1 cellular context compared by ENCODE assay signal in the genomic region with DNA sequence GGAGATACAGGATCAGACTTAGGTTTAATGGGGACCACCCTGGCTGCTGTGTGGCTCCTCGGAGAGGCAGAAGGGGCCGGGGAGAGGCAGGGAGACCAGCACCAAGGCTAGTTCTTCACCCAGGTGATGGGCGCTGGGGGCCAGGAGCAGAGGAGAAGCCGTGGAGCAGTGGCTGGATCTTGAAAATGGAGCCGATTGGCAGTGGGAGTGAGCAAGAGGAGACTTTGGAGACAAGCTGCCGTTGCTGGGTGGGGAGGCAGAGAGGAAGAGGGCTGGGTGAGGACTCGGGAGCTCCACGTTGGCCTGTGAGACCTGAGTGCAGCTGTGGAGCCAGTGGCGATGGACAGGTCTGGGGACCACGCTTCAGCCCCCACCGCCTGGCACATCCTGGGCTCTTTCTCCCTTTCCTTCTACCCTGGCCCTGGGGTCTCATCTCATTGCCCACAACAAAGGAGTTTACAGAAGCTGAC.
TF ChIP-seq lines count a peak whose summit lies in the region.

No MANE protein-coding gene starts in this region.

TF ChIP-seq in HepG2, 621 proteins besides CTCF, POLR2A, EP300 and RAD21:
- TF ChIP-seq, protein P1, sequence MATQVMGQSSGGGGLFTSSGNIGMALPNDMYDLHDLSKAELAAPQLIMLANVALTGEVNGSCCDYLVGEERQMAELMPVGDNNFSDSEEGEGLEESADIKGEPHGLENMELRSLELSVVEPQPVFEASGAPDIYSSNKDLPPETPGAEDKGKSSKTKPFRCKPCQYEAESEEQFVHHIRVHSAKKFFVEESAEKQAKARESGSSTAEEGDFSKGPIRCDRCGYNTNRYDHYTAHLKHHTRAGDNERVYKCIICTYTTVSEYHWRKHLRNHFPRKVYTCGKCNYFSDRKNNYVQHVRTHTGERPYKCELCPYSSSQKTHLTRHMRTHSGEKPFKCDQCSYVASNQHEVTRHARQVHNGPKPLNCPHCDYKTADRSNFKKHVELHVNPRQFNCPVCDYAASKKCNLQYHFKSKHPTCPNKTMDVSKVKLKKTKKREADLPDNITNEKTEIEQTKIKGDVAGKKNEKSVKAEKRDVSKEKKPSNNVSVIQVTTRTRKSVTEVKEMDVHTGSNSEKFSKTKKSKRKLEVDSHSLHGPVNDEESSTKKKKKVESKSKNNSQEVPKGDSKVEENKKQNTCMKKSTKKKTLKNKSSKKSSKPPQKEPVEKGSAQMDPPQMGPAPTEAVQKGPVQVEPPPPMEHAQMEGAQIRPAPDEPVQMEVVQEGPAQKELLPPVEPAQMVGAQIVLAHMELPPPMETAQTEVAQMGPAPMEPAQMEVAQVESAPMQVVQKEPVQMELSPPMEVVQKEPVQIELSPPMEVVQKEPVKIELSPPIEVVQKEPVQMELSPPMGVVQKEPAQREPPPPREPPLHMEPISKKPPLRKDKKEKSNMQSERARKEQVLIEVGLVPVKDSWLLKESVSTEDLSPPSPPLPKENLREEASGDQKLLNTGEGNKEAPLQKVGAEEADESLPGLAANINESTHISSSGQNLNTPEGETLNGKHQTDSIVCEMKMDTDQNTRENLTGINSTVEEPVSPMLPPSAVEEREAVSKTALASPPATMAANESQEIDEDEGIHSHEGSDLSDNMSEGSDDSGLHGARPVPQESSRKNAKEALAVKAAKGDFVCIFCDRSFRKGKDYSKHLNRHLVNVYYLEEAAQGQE (IDR thresholded peaks at IDR 0.05; ENCODE audit: borderline replicate concordance in 1 of 2, low read depth in 1 of 2, low read length in 2 of 2) = peak; percentile 28 to 80
- TF ChIP-seq ZNF556 (CRISPR knock-in tag; IDR thresholded peaks at IDR 0.05; ENCODE audit: borderline replicate concordance) (no peak), ATF7 (IDR thresholded peaks at IDR 0.05) (no peak), ATF7 (CRISPR knock-in tag; IDR thresholded peaks at IDR 0.05) (no peak), ETV6 (CRISPR knock-in tag; conservative IDR thresholded peaks at IDR 0.05) (no peak), BORCS8-MEF2B (CRISPR knock-in tag; IDR thresholded peaks at IDR 0.05) (no peak), ZNF33B (CRISPR knock-in tag; IDR thresholded peaks at IDR 0.05) (no peak)
